ENCODE assay signal across 8 cellular contexts in genomic region chr3:192812736-192813383, GRCh38.
DNase-seq lines count a peak whose midpoint lies in the region; ATAC-seq, FAIRE-seq and TF ChIP-seq lines count a peak whose summit lies in the region.

No MANE protein-coding gene starts in this region.

- no peak overlapping the region for H3K4me3 Mint-ChIP-seq in activated CD4-positive, alpha-beta T cell treated with anti-CD3 and anti-CD28 coated beads, Interleukin-2, amount 10 ng/mL, durations not matched to agents 7 days and 5 days
- no peak overlapping the region for H3K4me3 Mint-ChIP-seq in astrocyte (ENCODE audit: unreplicated experiment)

- no peak for FAIRE-seq in astrocyte (lab: Jason Lieb, UNC)

- H3K36me3 Mint-ChIP-seq in activated CD4-positive, alpha-beta T cell treated with anti-CD3 and anti-CD28 coated beads, Interleukin-2, amount 10 ng/mL, durations not matched to agents 7 days and 5 days (ENCODE audit: low read depth) = no peaks in the 10 kb centered on the region
- no peaks in the 10 kb centered on the region for H3K36me3 Mint-ChIP-seq in astrocyte (ENCODE audit: low read depth, unreplicated experiment)

- H3K27me3 ChIP-seq in astrocyte (ENCODE audit: insufficient read depth, low read length) = no peaks in the 10 kb centered on the region

- no peak overlapping the region for H3K4me3 ChIP-seq in astrocyte (ENCODE audit: insufficient read depth, low read depth, low read length)

- no peak overlapping the region for H3K27ac Mint-ChIP-seq in activated CD4-positive, alpha-beta T cell treated with anti-CD3 and anti-CD28 coated beads, Interleukin-2, amount 10 ng/mL, durations not matched to agents 7 days and 5 days
- H3K27ac Mint-ChIP-seq in astrocyte (ENCODE audit: unreplicated experiment) = no peak overlapping the region

- peak overlapping the region; percentile 36 for H3K9ac ChIP-seq in astrocyte (ENCODE audit: low read length)

- peaks cover 89% of the 10 kb centered on the region for H3K79me2 ChIP-seq in astrocyte (ENCODE audit: insufficient read depth, low read length)

- H2AFZ ChIP-seq in astrocyte (ENCODE audit: low read depth, low read length) = no peak overlapping the region

- CTCF ChIA-PET in activated CD4-positive, alpha-beta T cell treated with anti-CD3 and anti-CD28 coated beads, Interleukin-2, amount 10 ng/mL, durations not matched to agents 7 days and 5 days (lab: Charles Lee) = interaction anchor here (0.5 to 1.6 kb wide), 7 partner anchors 10 to 650 kb away, joined by 3 to 8 read pairs (median 3); partner anchors contain the start of gene MB21D2

- H3K27ac ChIP-seq in astrocyte (ENCODE audit: low read depth, low read length) = no peak overlapping the region

- peaks cover 15% of the 10 kb centered on the region for H3K4me1 ChIP-seq in astrocyte (ENCODE audit: insufficient read depth, low read length)

- peaks cover 15% of the 10 kb centered on the region for H3K4me1 Mint-ChIP-seq in activated CD4-positive, alpha-beta T cell treated with anti-CD3 and anti-CD28 coated beads, Interleukin-2, amount 10 ng/mL, durations not matched to agents 7 days and 5 days
- peaks cover 13% of the 10 kb centered on the region for H3K4me1 Mint-ChIP-seq in astrocyte (ENCODE audit: low read depth, unreplicated experiment)

- peaks cover 3% of the 10 kb centered on the region for H3K27me3 Mint-ChIP-seq in activated CD4-positive, alpha-beta T cell treated with anti-CD3 and anti-CD28 coated beads, Interleukin-2, amount 10 ng/mL, durations not matched to agents 7 days and 5 days
- H3K27me3 Mint-ChIP-seq in astrocyte (ENCODE audit: low read depth, unreplicated experiment) = no peaks in the 10 kb centered on the region

- no peaks in the 10 kb centered on the region for H3K9me3 ChIP-seq in astrocyte (ENCODE audit: insufficient read depth, low read depth, low read length)

- no peaks in the 10 kb centered on the region for H3K9me3 Mint-ChIP-seq in activated CD4-positive, alpha-beta T cell treated with anti-CD3 and anti-CD28 coated beads, Interleukin-2, amount 10 ng/mL, durations not matched to agents 7 days and 5 days
- H3K9me3 Mint-ChIP-seq in astrocyte (ENCODE audit: unreplicated experiment) = no peaks in the 10 kb centered on the region

- H4K20me1 ChIP-seq in astrocyte (ENCODE audit: insufficient read depth, low read length) = peaks cover 46% of the 10 kb centered on the region

- peak; percentile 71 for TF ChIP-seq CTCF in astrocyte (IDR thresholded peaks at IDR 0.05; ENCODE audit: insufficient read depth, low read depth, low read length)

- POLR2A ChIA-PET in activated CD4-positive, alpha-beta T cell treated with anti-CD3 and anti-CD28 coated beads, Interleukin-2, amount 10 ng/mL, durations not matched to agents 7 days and 5 days (lab: Charles Lee) = no interaction called here

- no peaks in the 10 kb centered on the region for H3K36me3 ChIP-seq in astrocyte (ENCODE audit: insufficient read depth, low read length)

- no peak overlapping the region for H3K4me2 ChIP-seq in astrocyte (ENCODE audit: low read length)

- DNase-seq in activated CD4-positive, alpha-beta T cell treated with anti-CD3 and anti-CD28 coated beads, Interleukin-2, amount 10 ng/mL, durations not matched to agents 7 days and 5 days = peak; percentile 32
- no peak for DNase-seq in activated CD4-positive, alpha-beta T cell treated with anti-CD3 and anti-CD28 coated beads, Interleukin-2, amount 50 U/mL, for 48 hours
- peak; percentile 56 for DNase-seq in NCI-H2107 (lab: John Stamatoyannopoulos, UW)
- no peak for DNase-seq in astrocyte (ENCODE audit: low read depth)
- DNase-seq in left kidney (ENCODE audit: low read depth, low spot score) = peak; percentile 77
- DNase-seq in GF-D8 (lab: John Stamatoyannopoulos, UW) = no peak
- no peak for DNase-seq in stimulated activated CD4-positive, alpha-beta T cell treated with anti-CD3 and anti-CD28 coated beads, Interleukin-4, amount 100 ng/mL, for 1 hour

- no peak for ATAC-seq in HG03280 (IDR thresholded peaks at IDR 0.05; ENCODE audit: unreplicated experiment)

Comparison
In these comparisons a context has a peak if more than half of its experiments do, and no peak if none do; other contexts are left out.
1. DNase-seq: peak in activated CD4-positive, alpha-beta T cell treated with anti-CD3 and anti-CD28 coated beads, Interleukin-2, amount 10 ng/mL, durations not matched to agents 7 days and 5 days (single experiment), NCI-H2107 (single experiment) and left kidney (single experiment); none in activated CD4-positive, alpha-beta T cell treated with anti-CD3 and anti-CD28 coated beads, Interleukin-2, amount 50 U/mL, for 48 hours (0 of 2), astrocyte (single experiment), GF-D8 (single experiment) and stimulated activated CD4-positive, alpha-beta T cell treated with anti-CD3 and anti-CD28 coated beads, Interleukin-4, amount 100 ng/mL, for 1 hour (single experiment).